Comparison of ENCODE assay signal across 29 cellular contexts in the genomic region with DNA sequence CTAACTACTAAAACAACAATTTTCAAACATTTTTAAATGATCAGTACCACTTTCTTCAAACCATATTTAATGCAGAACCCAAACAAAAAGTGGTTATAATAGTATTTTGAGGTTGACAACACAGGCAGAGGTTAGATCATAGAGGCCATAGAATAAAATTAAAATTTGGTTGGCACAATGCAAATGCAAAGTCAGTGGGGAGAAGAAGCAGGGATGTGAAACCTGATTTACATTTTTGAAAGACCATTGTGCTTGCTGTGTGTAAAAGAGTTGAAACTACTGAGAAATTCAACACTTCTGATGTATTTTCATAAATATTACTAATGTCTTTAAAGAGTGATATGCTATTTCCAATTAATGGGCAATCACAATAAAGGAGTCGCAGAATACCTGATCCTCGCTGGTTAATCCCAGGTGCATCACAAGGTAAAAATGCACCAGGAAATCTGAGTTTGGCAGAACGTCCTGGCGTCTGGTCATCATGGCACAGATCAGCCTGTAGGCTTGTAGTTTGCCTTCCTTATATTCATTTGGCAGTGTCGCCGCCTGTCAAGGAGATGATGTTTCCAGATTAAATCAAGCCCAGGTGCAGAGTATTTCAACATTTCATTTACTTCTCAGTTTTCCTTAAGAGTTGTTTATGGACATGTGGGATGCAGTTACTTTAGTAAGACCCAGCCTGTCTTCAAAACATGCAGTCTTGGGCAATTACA.
"Had no signal": no experiment of that assay in that cellular context is flagged by ENCODE, and none has a peak within 500 bp of the region (broad histone marks: within the 10 kb centered on the region; RNA-seq: fewer than 3 reads in every experiment).

No MANE protein-coding gene starts in this region.

- H3K4me3 ChIP-seq: ascending aorta, body of pancreas, MG63, Peyer's patch, SJCRH30 had no signal

- H3K36me3 ChIP-seq: MG63, SJCRH30 had no signal

- H3K9me3 ChIP-seq: ascending aorta, body of pancreas, MG63, Peyer's patch, SJCRH30 had no signal

- H3K27me3 ChIP-seq: ascending aorta, body of pancreas, MG63, Peyer's patch, SJCRH30 had no signal

- ATAC-seq: activated naive CD4-positive, alpha-beta T cell treated with anti-CD3 and anti-CD28 coated beads, Interleukin-2, amount 50 U/mL, for 72 hours; activated naive CD8-positive, alpha-beta T cell treated with anti-CD3 and anti-CD28 coated beads, Interleukin-2, amount 50 U/mL, for 24 hours; activated T-cell treated with anti-CD3 and anti-CD28 coated beads, Interleukin-2, amount 50 U/mL, for 4 hours; body of pancreas; SK-N-SH treated with all-trans-retinoic acid at 6 μM for 48 hours; WTC11 had no signal

- H3K4me1 ChIP-seq: ascending aorta, SJCRH30 had no signal

- FAIRE-seq: colon had no signal

- DNase-seq: activated CD4-positive, alpha-beta T cell treated with anti-CD3 and anti-CD28 coated beads for 1 hour; activated CD4-positive, alpha-beta T cell treated with anti-CD3 and anti-CD28 coated beads, Interleukin-2, amount 10 ng/mL, durations not matched to agents 24 days and 14 days; activated CD4-positive, alpha-beta T cell treated with anti-CD3 and anti-CD28 coated beads, Interleukin-2, amount 50 U/mL, for 48 hours; activated effector memory CD4-positive, alpha-beta T cell treated with anti-CD3 and anti-CD28 coated beads, Interleukin-2, amount 50 U/mL, for 16 hours; activated naive CD4-positive, alpha-beta T cell treated with Interleukin-2 at 50 U/mL for 16 hours; activated naive CD8-positive, alpha-beta T cell treated with anti-CD3 and anti-CD28 coated beads, Interleukin-2, amount 50 U/mL, for 24 hours; activated T-cell treated with anti-CD3 and anti-CD28 coated beads, Interleukin-2, amount 50 U/mL, for 4 hours; amniotic stem cell; body of pancreas; KBM-7; MG63; MV-4-11; NCI-H1092 treated with DMSO at 0.1 percent for 48 hours; NCI-H1436; NCI-H187; NCI-H2081; NCI-H524; NCI-H774; NK-92 treated with Interleukin-12 subunit alpha and Interleukin-12 subunit beta, amount 100 ng/mL, for 24 hours; Peyer's patch; Right ventricle myocardium superior; SJCRH30; SW 1271 had no signal

- H3K27ac ChIP-seq: ascending aorta, body of pancreas, Peyer's patch, RWPE1, SJCRH30 had no signal
